ENCODE assay signal across 8 cellular contexts in the genomic region with DNA sequence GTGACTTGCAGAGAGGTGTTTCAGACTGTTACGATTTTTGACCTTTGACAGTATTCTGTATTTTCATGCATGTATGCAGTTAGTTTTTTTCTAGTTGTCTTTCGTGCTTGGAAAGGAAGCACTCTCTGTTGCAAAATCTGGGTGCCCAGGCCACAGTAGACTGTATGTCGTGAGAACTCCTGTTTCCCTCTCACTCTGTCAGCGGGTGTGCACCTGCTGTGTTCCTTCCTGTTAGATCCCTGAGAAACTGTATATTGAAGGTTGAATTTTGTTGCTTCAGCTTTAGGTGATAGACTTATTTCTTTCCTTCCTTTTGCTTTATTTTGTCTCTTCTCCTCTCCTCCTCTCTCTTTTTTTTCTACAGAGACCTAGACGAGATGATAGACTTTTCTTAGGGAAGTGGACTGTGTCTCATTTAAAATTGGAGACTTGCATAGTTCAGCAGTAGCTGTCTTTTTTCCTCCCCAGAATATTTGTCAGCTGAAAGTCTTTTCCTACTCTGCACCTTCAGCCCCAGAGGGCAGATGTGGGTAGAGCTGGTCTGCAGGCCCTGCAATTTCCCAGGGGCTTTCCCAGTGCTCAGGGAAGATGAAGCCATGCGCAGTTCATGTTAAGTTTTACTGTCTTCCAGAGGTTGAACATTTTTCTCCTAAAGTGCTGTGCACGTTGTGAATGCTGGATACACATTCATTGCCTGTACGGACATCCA. TPM values are rescaled to one million over a fixed set of nuclear protein-coding genes. Genes with fewer than 3 reads are reported as not detected.
DNase-seq lines count a peak whose midpoint lies in the region; ATAC-seq and FAIRE-seq lines count a peak whose summit lies in the region.

No MANE protein-coding gene starts in this region.

- no peaks in the 10 kb centered on the region for H3K27me3 Mint-ChIP-seq in activated naive CD8-positive, alpha-beta T cell treated with anti-CD3 and anti-CD28 coated beads for 36 hours

- H3K36me3 Mint-ChIP-seq in activated naive CD8-positive, alpha-beta T cell treated with anti-CD3 and anti-CD28 coated beads for 36 hours: peaks cover 18% of the 10 kb centered on the region

- peak overlapping the region; percentile 96 for H3K4me3 Mint-ChIP-seq in activated naive CD8-positive, alpha-beta T cell treated with anti-CD3 and anti-CD28 coated beads for 36 hours

- ATAC-seq in HG02885 (IDR thresholded peaks at IDR 0.05; ENCODE audit: poor library complexity, unreplicated experiment): no peak

- peaks cover 15% of the 10 kb centered on the region for H3K4me1 ChIP-seq in NT2/D1 (ENCODE audit: insufficient read depth, insufficient read length)

- DNase-seq in GM18507 (ENCODE audit: extremely low spot score, insufficient read length, low read depth) (no peak), NT2/D1 (ENCODE audit: low read depth, low spot score) (no peak), SK-N-DZ (ENCODE audit: low spot score) (no peak), NCI-H1092 treated with DMSO at 0.1 percent for 48 hours (lab: John Stamatoyannopoulos, UW) (no peak)
- peak; percentile 32 for DNase-seq in activated naive CD8-positive, alpha-beta T cell treated with anti-CD3 and anti-CD28 coated beads for 36 hours
- DNase-seq in stimulated activated CD4-positive, alpha-beta T cell treated with anti-CD3 and anti-CD28 coated beads, Interleukin-1b, Interleukin-23, amount 100 ng/mL, for 48 hours: peak; percentile 41

- peak overlapping the region; percentile 97 for H3K9ac ChIP-seq in NT2/D1 (ENCODE audit: insufficient read length, low read depth)

- no peaks in the 10 kb centered on the region for H3K9me3 ChIP-seq in NT2/D1 (ENCODE audit: insufficient read depth, low read length)
- no peaks in the 10 kb centered on the region for H3K9me3 ChIP-seq in iPS-18c (ENCODE audit: control insufficient read depth, insufficient read depth, low read length)

- H3K9me3 Mint-ChIP-seq in activated naive CD8-positive, alpha-beta T cell treated with anti-CD3 and anti-CD28 coated beads for 36 hours: no peaks in the 10 kb centered on the region

- peaks cover 56% of the 10 kb centered on the region for H3K4me1 Mint-ChIP-seq in activated naive CD8-positive, alpha-beta T cell treated with anti-CD3 and anti-CD28 coated beads for 36 hours

- no peaks in the 10 kb centered on the region for H3K27me3 ChIP-seq in NT2/D1 (ENCODE audit: insufficient read depth, insufficient read length)

- H3K36me3 ChIP-seq in NT2/D1 (ENCODE audit: insufficient read depth, insufficient read length, low read length): no peaks in the 10 kb centered on the region

- H3K4me3 ChIP-seq in NT2/D1 (ENCODE audit: insufficient read length, low read depth) (peak overlapping the region; percentile 91), iPS-18c (ENCODE audit: insufficient read depth, low read depth, low read length) (peak overlapping the region; percentile 80)

- peak; percentile 49 for FAIRE-seq in GM18507 (lab: Jason Lieb, UNC)

- H3K27ac Mint-ChIP-seq in activated naive CD8-positive, alpha-beta T cell treated with anti-CD3 and anti-CD28 coated beads for 36 hours: peak overlapping the region; percentile 91

RNA-seq across cellular contexts. Expression of a gene that starts 1.4 kb away (rescaled TPM):
- total RNA-seq in activated naive CD8-positive, alpha-beta T cell treated with anti-CD3 and anti-CD28 coated beads for 36 hours: 10 to 100 TPM; 42.4 to 44.4 TPM
- polyA plus RNA-seq in SK-N-DZ (2014; cell fraction: cytosol; rRNA removed): 9.2 and 14.1 TPM in 2 replicates
- 20.6 and 24.7 TPM in 2 replicates for polyA plus RNA-seq in SK-N-DZ (2014; cell fraction: nucleus; rRNA removed)

Comparison
In these comparisons a context has a peak if more than half of its experiments do, and no peak if none do; other contexts are left out.
1. DNase-seq: peak in activated naive CD8-positive, alpha-beta T cell treated with anti-CD3 and anti-CD28 coated beads for 36 hours (single experiment) and stimulated activated CD4-positive, alpha-beta T cell treated with anti-CD3 and anti-CD28 coated beads, Interleukin-1b, Interleukin-23, amount 100 ng/mL, for 48 hours (single experiment); none in GM18507 (single experiment), NT2/D1 (single experiment), SK-N-DZ (single experiment) and NCI-H1092 treated with DMSO at 0.1 percent for 48 hours (single experiment).